ENCODE assay signal across 32 cellular contexts in the genomic region with DNA sequence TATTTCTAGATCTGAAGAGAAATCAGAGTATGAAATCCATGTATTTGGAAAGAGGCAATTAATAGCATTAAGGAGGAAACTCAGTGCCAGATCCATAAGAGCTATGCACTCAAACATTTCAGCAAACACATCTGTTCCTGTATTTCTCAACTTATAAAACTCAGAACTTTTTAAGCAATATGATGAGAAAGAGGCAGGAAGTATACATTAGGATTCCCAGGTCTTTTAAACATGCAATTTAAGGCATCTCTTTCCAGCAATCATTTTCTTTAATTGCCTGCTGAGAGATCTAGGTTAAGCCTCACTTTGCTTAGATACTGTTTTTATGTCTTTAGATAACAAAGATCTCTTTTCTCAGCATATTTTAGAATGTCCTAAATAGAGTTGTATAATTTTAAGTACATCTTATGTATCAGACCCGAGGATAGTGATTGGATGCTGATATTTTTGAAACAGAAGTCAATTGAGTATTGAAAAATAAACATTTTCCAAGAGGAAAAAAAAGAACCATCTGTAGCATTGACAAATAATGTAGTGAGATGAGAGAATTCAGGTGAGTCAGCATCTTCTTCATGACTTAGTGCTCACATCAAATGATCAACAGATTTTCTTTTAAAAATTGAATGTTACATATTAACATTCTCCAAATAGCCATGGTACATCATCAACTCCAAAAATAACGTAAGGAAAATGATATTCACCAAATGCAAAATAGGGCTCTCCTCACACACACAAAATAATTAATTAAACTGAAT.
"Had no signal": no experiment of that assay in that cellular context is flagged by ENCODE, and none has a peak within 500 bp of the region (broad histone marks: within the 10 kb centered on the region; RNA-seq: fewer than 3 reads in every experiment).

No MANE protein-coding gene starts in this region.

- ATAC-seq: activated CD4-positive, alpha-beta T cell treated with anti-CD3 and anti-CD28 coated beads for 36 hours; activated CD8-positive, alpha-beta memory T cell treated with anti-CD3 and anti-CD28 coated beads, Interleukin-2, amount 10 ng/mL, durations not matched to agents 7 days and 5 days; activated CD8-positive, alpha-beta T cell treated with anti-CD3 and anti-CD28 coated beads, Interleukin-2, amount 10 ng/mL, durations not matched to agents 7 days and 5 days; activated naive CD4-positive, alpha-beta T cell treated with anti-CD3 and anti-CD28 coated beads, Interleukin-2, amount 50 U/mL, for 72 hours; activated T-cell treated with anti-CD3 and anti-CD28 coated beads, Interleukin-2, amount 50 U/mL, for 72 hours; gastroesophageal sphincter; heart right ventricle; T-helper 17 cell had no signal

- H3K9me3 ChIP-seq: ascending aorta, breast epithelium, esophagus muscularis mucosa, gastroesophageal sphincter had no signal

- H3K27me3 ChIP-seq: ascending aorta, breast epithelium, cardiac muscle cell, dorsolateral prefrontal cortex, esophagus muscularis mucosa, gastroesophageal sphincter, heart right ventricle had no signal

- H3K4me3 ChIP-seq: ascending aorta, breast epithelium, cardiac muscle cell, coronary artery, dorsolateral prefrontal cortex, esophagus muscularis mucosa, gastroesophageal sphincter, heart right ventricle had no signal

- DNase-seq: activated CD4-positive, alpha-beta memory T cell treated with anti-CD3 and anti-CD28 coated beads for 36 hours; activated CD4-positive, alpha-beta T cell treated with anti-CD3 and anti-CD28 coated beads for 36 hours; activated CD4-positive, alpha-beta T cell treated with anti-CD3 and anti-CD28 coated beads, Interleukin-2, amount 10 ng/mL, durations not matched to agents 24 days and 14 days; activated CD4-positive, CD25-positive, alpha-beta regulatory T cell; activated CD4-positive, CD25-positive, alpha-beta regulatory T cell treated with anti-CD3 and anti-CD28 coated beads, Interleukin-2, amount 50 U/mL, for 72 hours; activated CD8-positive, alpha-beta memory T cell treated with anti-CD3 and anti-CD28 coated beads, Interleukin-2, amount 10 ng/mL, durations not matched to agents 7 days and 5 days; activated CD8-positive, alpha-beta memory T cell treated with anti-CD3 and anti-CD28 coated beads, Interleukin-2, amount 50 U/mL, for 4 hours; activated CD8-positive, alpha-beta T cell treated with anti-CD3 and anti-CD28 coated beads, Interleukin-2, amount 10 ng/mL, durations not matched to agents 7 days and 5 days; activated gamma-delta T cell; activated naive CD4-positive, alpha-beta T cell; activated naive CD4-positive, alpha-beta T cell treated with anti-CD3 and anti-CD28 coated beads, Interleukin-2, amount 10 ng/mL, durations not matched to agents 7 days and 5 days; activated naive CD8-positive, alpha-beta T cell treated with anti-CD3 and anti-CD28 coated beads, Interleukin-2, amount 10 ng/mL, durations not matched to agents 7 days and 5 days; activated T-cell treated with anti-CD3 and anti-CD28 coated beads for 4 hours; activated T-cell treated with anti-CD3 and anti-CD28 coated beads, Interleukin-2, amount 50 U/mL, for 24 hours; activated T-cell treated with anti-CD3 and anti-CD28 coated beads, Interleukin-2, amount 50 U/mL, for 72 hours; dorsolateral prefrontal cortex; effector memory CD4-positive, alpha-beta T cell; endodermal cell; erythroblast; foreskin melanocyte; heart right ventricle; hippocampal formation; T-helper 17 cell; T1000; WERI-Rb-1 had no signal

- H3K36me3 ChIP-seq: ascending aorta, breast epithelium, cardiac muscle cell, esophagus muscularis mucosa, gastroesophageal sphincter, heart right ventricle, WERI-Rb-1 had no signal

- H3K27ac ChIP-seq: ascending aorta, breast epithelium, cardiac muscle cell, coronary artery, dorsolateral prefrontal cortex, esophagus muscularis mucosa, gastroesophageal sphincter, heart right ventricle, WERI-Rb-1 had no signal

- H3K4me1 ChIP-seq: ascending aorta, breast epithelium, esophagus muscularis mucosa, gastroesophageal sphincter, heart right ventricle had no signal
